In the genomic region with DNA sequence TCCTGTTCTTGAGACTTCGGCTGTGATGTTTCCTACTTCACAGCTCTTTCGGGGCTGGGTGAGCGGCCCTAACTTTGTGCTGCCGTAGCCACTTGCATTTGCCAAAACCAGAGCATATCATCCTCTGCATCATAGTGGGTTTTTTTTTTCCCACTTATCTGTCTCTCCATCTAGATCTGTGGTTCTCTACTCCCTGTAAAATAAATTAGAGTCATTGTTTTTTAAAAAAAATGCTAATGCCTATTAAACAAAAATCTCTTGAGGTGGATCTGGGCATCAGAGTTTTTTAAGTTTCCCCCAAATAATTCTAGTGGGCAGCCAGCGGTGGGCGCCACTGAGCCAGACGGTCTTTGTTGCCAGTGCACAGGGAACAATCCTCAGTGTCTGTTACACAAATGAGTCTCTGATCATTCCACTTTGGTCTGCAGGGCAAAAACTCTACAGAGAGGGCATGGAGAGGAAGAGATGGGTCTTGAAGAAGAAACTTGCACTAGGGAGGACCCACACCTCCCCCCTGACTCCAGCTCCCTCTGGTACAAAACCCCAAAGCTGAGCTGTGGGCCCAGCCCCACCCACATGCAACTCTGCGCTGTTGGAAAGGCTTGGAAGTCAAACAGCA, we compare ENCODE assay signal across 9 cellular contexts.
DNase-seq lines count a peak whose midpoint lies in the region; ATAC-seq and TF ChIP-seq lines count a peak whose summit lies in the region.
"Had no signal": no experiment of that assay in that cellular context is flagged by ENCODE, and none has a peak within 500 bp of the region (broad histone marks: within the 10 kb centered on the region; RNA-seq: fewer than 3 reads in every experiment).

No MANE protein-coding gene starts in this region.

- H3K4me1 Mint-ChIP-seq in activated CD8-positive, alpha-beta T cell treated with anti-CD3 and anti-CD28 coated beads for 36 hours (ENCODE audit: low read depth): peaks cover 69% of the 10 kb centered on the region

- POLR2A ChIA-PET in activated CD8-positive, alpha-beta T cell treated with anti-CD3 and anti-CD28 coated beads for 36 hours (lab: Charles Lee): interaction anchor here (1.0 to 2.8 kb wide), 5 partner anchors 12 to 106 kb away, joined by 4 to 18 read pairs (median 5); no protein-coding TSS in a partner anchor

- intact Hi-C loops in activated CD8-positive, alpha-beta T cell treated with anti-CD3 and anti-CD28 coated beads for 36 hours (cut with micrococcal nuclease): loop anchor here (2.0 to 5.0 kb wide), 4 partner anchors 24 to 356 kb away; no protein-coding TSS in a partner anchor

- CTCF ChIA-PET in activated CD8-positive, alpha-beta T cell treated with anti-CD3 and anti-CD28 coated beads for 36 hours (lab: Charles Lee): interaction anchor here (0.8 to 5.0 kb wide), 9 partner anchors 9 to 427 kb away, joined by 3 to 53 read pairs (median 3); no protein-coding TSS in a partner anchor

- H3K9me3 ChIP-seq in HUES64 (ENCODE audit: insufficient read depth, low read depth, low read length): no peaks in the 10 kb centered on the region

- H3K27ac ChIP-seq in C4-2B (no peak overlapping the region), HUES64 (ENCODE audit: low read depth, low read length) (peak overlapping the region; percentile 90)

- H3K27me3 ChIP-seq in HUES64 (ENCODE audit: insufficient read depth, low read length): no peaks in the 10 kb centered on the region

- H3K4me3 ChIP-seq in HUES64 (ENCODE audit: low read length): no peak overlapping the region

- DNase-seq in activated CD8-positive, alpha-beta T cell treated with anti-CD3 and anti-CD28 coated beads for 36 hours: peak; percentile 61
- DNase-seq in iPS-NIHi7 (ENCODE audit: extremely low spot score) (peak; percentile 52), ureter (ENCODE audit: low spot score) (no peak), AG08396 (ENCODE audit: low spot score) (no peak)

- no peak for ATAC-seq in activated CD8-positive, alpha-beta T cell treated with anti-CD3 and anti-CD28 coated beads for 36 hours
- ATAC-seq in GM19023 (IDR thresholded peaks at IDR 0.05; ENCODE audit: unreplicated experiment) (no peak), HG02588 (IDR thresholded peaks at IDR 0.05; ENCODE audit: unreplicated experiment) (no peak)

- H3K9ac ChIP-seq in HUES64 (ENCODE audit: low read depth, low read length): peak overlapping the region; percentile 23; the same call in 1 of the 2 replicates

- H3K9me3 Mint-ChIP-seq in activated CD8-positive, alpha-beta T cell treated with anti-CD3 and anti-CD28 coated beads for 36 hours: peaks cover 8% of the 10 kb centered on the region

- H3K36me3 Mint-ChIP-seq in activated CD8-positive, alpha-beta T cell treated with anti-CD3 and anti-CD28 coated beads for 36 hours (ENCODE audit: low read depth): peaks cover 2% of the 10 kb centered on the region

- peak overlapping the region; percentile 87 for H3K27ac Mint-ChIP-seq in activated CD8-positive, alpha-beta T cell treated with anti-CD3 and anti-CD28 coated beads for 36 hours
- H3K27ac Mint-ChIP-seq: nephron had no signal

- TF ChIP-seq CTCF in C4-2B (conservative IDR thresholded peaks at IDR 0.05): peak; percentile 31
- TF ChIP-seq CTCF in activated CD8-positive, alpha-beta T cell treated with anti-CD3 and anti-CD28 coated beads for 36 hours (IDR thresholded peaks at IDR 0.05): peak; percentile 81

- H3K36me3 ChIP-seq in HUES64 (ENCODE audit: insufficient read depth, low read length): no peaks in the 10 kb centered on the region

- WGBS in HUES64: 71% methylated on average over 8 of the region's 8 CpGs

- peak overlapping the region; percentile 65 for H3K4me3 Mint-ChIP-seq in activated CD8-positive, alpha-beta T cell treated with anti-CD3 and anti-CD28 coated beads for 36 hours
- H3K4me3 Mint-ChIP-seq: nephron had no signal

- H3K4me1 ChIP-seq in HUES64 (ENCODE audit: insufficient read depth, low read length): peaks cover 35% of the 10 kb centered on the region

- H3K27me3 Mint-ChIP-seq in activated CD8-positive, alpha-beta T cell treated with anti-CD3 and anti-CD28 coated beads for 36 hours: peaks cover 2% of the 10 kb centered on the region

Comparison
In these comparisons a context has a peak if more than half of its experiments do, and no peak if none do; other contexts are left out.
1. DNase-seq: peak in activated CD8-positive, alpha-beta T cell treated with anti-CD3 and anti-CD28 coated beads for 36 hours (single experiment) and iPS-NIHi7 (single experiment); none in ureter (single experiment) and AG08396 (single experiment).